In genomic region chr1:43388613-43389012, GRCh38 we compare ENCODE assay signal across 9 cellular contexts. TPM values are rescaled to one million over a fixed set of nuclear protein-coding genes. Genes with fewer than 3 reads are reported as not detected.
A peak's percentile ranks its signal among the peaks of the same experiment; 100 is the strongest.
DNase-seq lines count a peak whose midpoint lies in the region; ATAC-seq and TF ChIP-seq lines count a peak whose summit lies in the region.
"Had no signal": no experiment of that assay in that cellular context is flagged by ENCODE, and none has a peak within 500 bp of the region (broad histone marks: within the 10 kb centered on the region; RNA-seq: fewer than 3 reads in every experiment).

No MANE protein-coding gene starts in this region.

- H3K4me1 ChIP-seq in colonic mucosa: peaks cover 10% of the 10 kb centered on the region

- no peaks in the 10 kb centered on the region for H3K27me3 ChIP-seq in BJ (ENCODE audit: control insufficient read depth, insufficient read depth, low read length)
- no peaks in the 10 kb centered on the region for H3K27me3 ChIP-seq in colonic mucosa

- CTCF ChIA-PET in BJ (lab: Yijun Ruan, JAX): interaction anchor here (1.1 to 1.6 kb wide), 3 partner anchors 13 to 26 kb away, joined by 3 to 5 read pairs (median 5); no protein-coding TSS in a partner anchor

- peaks cover 26% of the 10 kb centered on the region for H3K36me3 ChIP-seq in BJ (ENCODE audit: control insufficient read depth, insufficient read depth, low read length)
- peaks cover 5% of the 10 kb centered on the region for H3K36me3 ChIP-seq in colonic mucosa

- peak overlapping the region; percentile 92 to 99 for H3K27ac Mint-ChIP-seq in natural killer cell treated with Interleukin-12 subunit alpha and Interleukin-12 subunit beta and Interleukin-15 and Interleukin-18, amount 100 ng/mL, for 72 hours

- no peaks in the 10 kb centered on the region for H3K9me3 ChIP-seq in colonic mucosa

- H3K27me3 Mint-ChIP-seq in natural killer cell treated with Interleukin-12 subunit alpha and Interleukin-12 subunit beta and Interleukin-15 and Interleukin-18, amount 100 ng/mL, for 72 hours: no peaks in the 10 kb centered on the region

- peaks cover 40 to 41% of the 10 kb centered on the region in 2 donors for H3K4me1 Mint-ChIP-seq in natural killer cell treated with Interleukin-12 subunit alpha and Interleukin-12 subunit beta and Interleukin-15 and Interleukin-18, amount 100 ng/mL, for 72 hours (ENCODE audit: low read depth in 2 of 2)

- H3K4me3 Mint-ChIP-seq in natural killer cell treated with Interleukin-12 subunit alpha and Interleukin-12 subunit beta and Interleukin-15 and Interleukin-18, amount 100 ng/mL, for 72 hours: peak overlapping the region; percentile 99

- peak overlapping the region; percentile 98 for H3K4me3 ChIP-seq in BJ (ENCODE audit: low read depth, low read length)
- H3K4me3 ChIP-seq in LNCaP clone FGC (ENCODE audit: low read depth, low read length): peak overlapping the region; percentile 92
- peak overlapping the region; percentile 95 for H3K4me3 ChIP-seq in colonic mucosa

- DNase-seq in BJ (ENCODE audit: low read depth): no peak
- DNase-seq in LNCaP clone FGC (ENCODE audit: low read depth): no peak
- DNase-seq in colonic mucosa: no peak
- no peak for DNase-seq in natural killer cell treated with Interleukin-12 subunit alpha and Interleukin-12 subunit beta and Interleukin-15 and Interleukin-18, amount 100 ng/mL, for 72 hours (ENCODE audit: low spot score)
- DNase-seq in NCI-H1092 treated with DMSO at 0.1 percent for 48 hours (lab: John Stamatoyannopoulos, UW): no peak
- no peak for DNase-seq in activated gamma-delta T cell treated with Interleukin-2 at 50 U/mL for 16 hours
- DNase-seq: NK-92 treated with Interleukin-12 subunit alpha and Interleukin-12 subunit beta, amount 100 ng/mL, for 24 hours had no signal

- TF ChIP-seq CTCF in BJ (IDR thresholded peaks at IDR 0.05; ENCODE audit: insufficient read depth, low read depth, low read length) (no peak), LNCaP clone FGC (IDR thresholded peaks at IDR 0.05; ENCODE audit: control insufficient read depth, extremely low read depth, insufficient read depth) (no peak), colonic mucosa (IDR thresholded peaks at IDR 0.05) (no peak)

- intact Hi-C loops in colonic mucosa (cut with DNase I): no loop called here

- peaks cover 22% of the 10 kb centered on the region for H3K36me3 Mint-ChIP-seq in natural killer cell treated with Interleukin-12 subunit alpha and Interleukin-12 subunit beta and Interleukin-15 and Interleukin-18, amount 100 ng/mL, for 72 hours

- H3K9ac ChIP-seq in colonic mucosa (ENCODE audit: low read depth in 2 of 2, low read length in 2 of 2): peak overlapping the region in 1 of 2 donors; percentile 91

- POLR2A ChIA-PET in BJ (lab: Charles Lee): no interaction called here

- no peaks in the 10 kb centered on the region for H3K9me3 Mint-ChIP-seq in natural killer cell treated with Interleukin-12 subunit alpha and Interleukin-12 subunit beta and Interleukin-15 and Interleukin-18, amount 100 ng/mL, for 72 hours

- no peak for ATAC-seq in natural killer cell treated with Interleukin-12 subunit alpha and Interleukin-12 subunit beta and Interleukin-15 and Interleukin-18, amount 100 ng/mL, for 72 hours
- no peak for ATAC-seq in GM21447 (IDR thresholded peaks at IDR 0.05; ENCODE audit: unreplicated experiment)
- no peak for ATAC-seq in HG02884 (IDR thresholded peaks at IDR 0.05; ENCODE audit: unreplicated experiment)

- no peak overlapping the region for H3K27ac ChIP-seq in colonic mucosa

RNA-seq across cellular contexts. Expression of gene MED8, which starts 1.0 kb away (rescaled TPM):
- polyA plus RNA-seq in BJ (2011; rRNA removed): 50.8 and 52.0 TPM in 2 replicates
- 22.4 and 23.6 TPM in 2 replicates for polyA minus RNA-seq in BJ (2011; rRNA and poly(A)+ RNA removed)
- 10 to 100 TPM; 39.2 to 51.3 TPM for total RNA-seq in colonic mucosa
- total RNA-seq in natural killer cell treated with Interleukin-12 subunit alpha and Interleukin-12 subunit beta and Interleukin-15 and Interleukin-18, amount 100 ng/mL, for 72 hours: 10 to 100 TPM; 42.6 to 57.9 TPM

RNA-seq across cellular contexts. Expression of gene SZT2, which starts 1.1 kb away (rescaled TPM):
- 8.6 and 12.1 TPM in 2 replicates for polyA plus RNA-seq in BJ (2011; rRNA removed)
- 29.9 and 30.9 TPM in 2 replicates for polyA minus RNA-seq in BJ (2011; rRNA and poly(A)+ RNA removed)
- total RNA-seq in colonic mucosa: 10 to 100 TPM; 34.8 to 50.5 TPM
- 100 to 1,000 TPM in 1 of 2 donors, 10 to 100 TPM in 1; 73.3 to 119 TPM for total RNA-seq in natural killer cell treated with Interleukin-12 subunit alpha and Interleukin-12 subunit beta and Interleukin-15 and Interleukin-18, amount 100 ng/mL, for 72 hours

RNA-seq across cellular contexts. Expression of gene ELOVL1, which starts 20.8 kb away (rescaled TPM):
- 263 and 287 TPM in 2 replicates for polyA plus RNA-seq in BJ (2011; rRNA removed)
- polyA minus RNA-seq in BJ (2011; rRNA and poly(A)+ RNA removed): 82.3 and 130 TPM in 2 replicates
- total RNA-seq in colonic mucosa: 100 to 1,000 TPM; 165 to 176 TPM
- 100 to 1,000 TPM; 101 to 108 TPM for total RNA-seq in natural killer cell treated with Interleukin-12 subunit alpha and Interleukin-12 subunit beta and Interleukin-15 and Interleukin-18, amount 100 ng/mL, for 72 hours

RNA-seq across cellular contexts. Expression of gene CDC20, which starts 29.8 kb away (rescaled TPM):
- polyA plus RNA-seq in BJ (2011; rRNA removed): 58.4 and 107 TPM in 2 replicates
- 72.8 and 96.5 TPM in 2 replicates for polyA minus RNA-seq in BJ (2011; rRNA and poly(A)+ RNA removed)
- total RNA-seq in colonic mucosa: 100 to 1,000 TPM in 1 of 2 donors, 10 to 100 TPM in 1; 42.6 to 201 TPM
- 100 to 1,000 TPM in 1 of 2 donors, 10 to 100 TPM in 1; 98.7 to 152 TPM for total RNA-seq in natural killer cell treated with Interleukin-12 subunit alpha and Interleukin-12 subunit beta and Interleukin-15 and Interleukin-18, amount 100 ng/mL, for 72 hours

RNA-seq across cellular contexts. Expression of gene MPL, which starts 51.0 kb away (rescaled TPM):
- polyA plus RNA-seq in BJ (2011; rRNA removed): not detected in 2 replicates
- polyA minus RNA-seq in BJ (2011; rRNA and poly(A)+ RNA removed): 0.67 TPM in 1 of 2 replicates, not detected in the other
- under 1 TPM in 1 of 2 donors, not detected in 1; 0.12 TPM for total RNA-seq in colonic mucosa
- total RNA-seq in natural killer cell treated with Interleukin-12 subunit alpha and Interleukin-12 subunit beta and Interleukin-15 and Interleukin-18, amount 100 ng/mL, for 72 hours: not detected
